Comparison of ENCODE assay signal across 1 cellular context in the genomic region with DNA sequence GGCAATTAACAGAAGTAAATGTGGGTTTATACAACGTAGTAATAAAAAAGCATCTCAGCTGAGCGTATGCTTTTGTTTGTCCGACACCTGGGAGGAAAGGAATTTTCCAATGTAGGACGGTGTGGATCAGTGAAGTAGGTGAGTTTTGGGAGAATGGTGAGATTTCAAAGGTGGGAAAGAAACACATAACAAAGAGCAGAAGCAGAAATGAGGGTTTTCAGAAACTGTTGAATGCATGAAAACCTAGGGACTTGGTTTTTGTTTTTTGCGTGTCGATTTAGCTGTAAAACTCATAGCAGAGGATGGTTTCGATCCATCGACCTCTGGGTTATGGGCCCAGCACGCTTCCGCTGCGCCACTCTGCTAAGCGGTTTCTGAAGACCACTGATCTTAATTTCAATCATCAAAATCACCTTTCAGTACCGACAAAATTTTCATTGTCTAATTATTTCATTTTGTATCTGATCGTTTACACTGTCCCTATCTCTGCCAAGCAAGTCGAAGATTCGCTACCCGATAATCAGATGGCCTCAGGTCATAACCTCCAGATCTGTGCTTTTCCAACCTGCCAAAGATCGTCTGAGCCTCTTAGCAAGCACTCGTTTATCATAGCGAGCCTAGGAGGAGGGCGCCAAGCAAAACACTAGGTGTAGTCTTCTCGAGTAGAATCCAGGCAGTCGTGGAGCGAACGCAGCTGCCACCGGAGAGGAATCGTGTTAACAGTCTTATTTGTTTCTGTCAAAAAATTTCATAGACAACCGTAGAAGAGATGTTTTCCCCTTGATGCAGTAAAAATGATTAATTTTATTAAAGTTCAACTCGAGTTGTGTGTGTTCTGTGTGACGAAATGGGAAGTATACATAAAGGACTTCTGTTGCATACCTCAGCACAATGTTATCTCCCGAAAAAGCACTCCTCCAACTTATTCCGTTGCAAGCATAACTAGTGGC.
A peak's percentile ranks its signal among the peaks of the same experiment; 100 is the strongest.
TF ChIP-seq lines count a peak whose summit lies in the region.

No MANE protein-coding gene starts in this region.

TF ChIP-seq in HepG2, 621 proteins besides CTCF, POLR2A, EP300 and RAD21 (continued from another document and continues in another):
- TF ChIP-seq, protein P1, sequence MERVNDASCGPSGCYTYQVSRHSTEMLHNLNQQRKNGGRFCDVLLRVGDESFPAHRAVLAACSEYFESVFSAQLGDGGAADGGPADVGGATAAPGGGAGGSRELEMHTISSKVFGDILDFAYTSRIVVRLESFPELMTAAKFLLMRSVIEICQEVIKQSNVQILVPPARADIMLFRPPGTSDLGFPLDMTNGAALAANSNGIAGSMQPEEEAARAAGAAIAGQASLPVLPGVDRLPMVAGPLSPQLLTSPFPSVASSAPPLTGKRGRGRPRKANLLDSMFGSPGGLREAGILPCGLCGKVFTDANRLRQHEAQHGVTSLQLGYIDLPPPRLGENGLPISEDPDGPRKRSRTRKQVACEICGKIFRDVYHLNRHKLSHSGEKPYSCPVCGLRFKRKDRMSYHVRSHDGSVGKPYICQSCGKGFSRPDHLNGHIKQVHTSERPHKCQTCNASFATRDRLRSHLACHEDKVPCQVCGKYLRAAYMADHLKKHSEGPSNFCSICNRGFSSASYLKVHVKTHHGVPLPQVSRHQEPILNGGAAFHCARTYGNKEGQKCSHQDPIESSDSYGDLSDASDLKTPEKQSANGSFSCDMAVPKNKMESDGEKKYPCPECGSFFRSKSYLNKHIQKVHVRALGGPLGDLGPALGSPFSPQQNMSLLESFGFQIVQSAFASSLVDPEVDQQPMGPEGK (CRISPR knock-in tag; IDR thresholded peaks at IDR 0.05) = 0 out of 2 replicates have a peak, but pooled peaks have one; percentile 32
- TF ChIP-seq MAZ (IDR thresholded peaks at IDR 0.05; ENCODE audit: borderline replicate concordance, low read depth, low read length) = no peak
- TF ChIP-seq MAZ (CRISPR knock-in tag; IDR thresholded peaks at IDR 0.05; ENCODE audit: low read depth) = no peak
- no peak for TF ChIP-seq TCF12 (IDR thresholded peaks at IDR 0.05)
- no peak for TF ChIP-seq TCF12 (CRISPR knock-in tag; IDR thresholded peaks at IDR 0.05)
- TF ChIP-seq, protein P2, sequence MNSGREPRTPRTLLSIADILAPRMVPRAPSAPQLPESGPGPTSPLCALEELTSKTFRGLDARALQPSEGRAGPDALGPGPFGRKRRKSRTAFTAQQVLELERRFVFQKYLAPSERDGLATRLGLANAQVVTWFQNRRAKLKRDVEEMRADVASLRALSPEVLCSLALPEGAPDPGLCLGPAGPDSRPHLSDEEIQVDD (CRISPR knock-in tag; IDR thresholded peaks at IDR 0.05; ENCODE audit: borderline replicate concordance) = no peak
- TF ChIP-seq, protein P3, sequence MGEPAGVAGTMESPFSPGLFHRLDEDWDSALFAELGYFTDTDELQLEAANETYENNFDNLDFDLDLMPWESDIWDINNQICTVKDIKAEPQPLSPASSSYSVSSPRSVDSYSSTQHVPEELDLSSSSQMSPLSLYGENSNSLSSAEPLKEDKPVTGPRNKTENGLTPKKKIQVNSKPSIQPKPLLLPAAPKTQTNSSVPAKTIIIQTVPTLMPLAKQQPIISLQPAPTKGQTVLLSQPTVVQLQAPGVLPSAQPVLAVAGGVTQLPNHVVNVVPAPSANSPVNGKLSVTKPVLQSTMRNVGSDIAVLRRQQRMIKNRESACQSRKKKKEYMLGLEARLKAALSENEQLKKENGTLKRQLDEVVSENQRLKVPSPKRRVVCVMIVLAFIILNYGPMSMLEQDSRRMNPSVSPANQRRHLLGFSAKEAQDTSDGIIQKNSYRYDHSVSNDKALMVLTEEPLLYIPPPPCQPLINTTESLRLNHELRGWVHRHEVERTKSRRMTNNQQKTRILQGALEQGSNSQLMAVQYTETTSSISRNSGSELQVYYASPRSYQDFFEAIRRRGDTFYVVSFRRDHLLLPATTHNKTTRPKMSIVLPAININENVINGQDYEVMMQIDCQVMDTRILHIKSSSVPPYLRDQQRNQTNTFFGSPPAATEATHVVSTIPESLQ (CRISPR knock-in tag; conservative IDR thresholded peaks at IDR 0.05) = 0 out of 2 replicates have a peak, but pooled peaks have one; percentile 76
- peak; percentile 81 for TF ChIP-seq ASH2L (IDR thresholded peaks at IDR 0.05; ENCODE audit: insufficient read length, low read depth, low read length)
- TF ChIP-seq, protein P4, sequence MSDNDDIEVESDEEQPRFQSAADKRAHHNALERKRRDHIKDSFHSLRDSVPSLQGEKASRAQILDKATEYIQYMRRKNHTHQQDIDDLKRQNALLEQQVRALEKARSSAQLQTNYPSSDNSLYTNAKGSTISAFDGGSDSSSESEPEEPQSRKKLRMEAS (IDR thresholded peaks at IDR 0.05) = peak; percentile 49; the same call in 1 of the 2 replicates
- peak; percentile 90 for TF ChIP-seq ZNF317 (CRISPR knock-in tag; IDR thresholded peaks at IDR 0.05)
- TF ChIP-seq NFIB (CRISPR knock-in tag; IDR thresholded peaks at IDR 0.05; ENCODE audit: borderline replicate concordance) = no peak
- TF ChIP-seq, protein P5, sequence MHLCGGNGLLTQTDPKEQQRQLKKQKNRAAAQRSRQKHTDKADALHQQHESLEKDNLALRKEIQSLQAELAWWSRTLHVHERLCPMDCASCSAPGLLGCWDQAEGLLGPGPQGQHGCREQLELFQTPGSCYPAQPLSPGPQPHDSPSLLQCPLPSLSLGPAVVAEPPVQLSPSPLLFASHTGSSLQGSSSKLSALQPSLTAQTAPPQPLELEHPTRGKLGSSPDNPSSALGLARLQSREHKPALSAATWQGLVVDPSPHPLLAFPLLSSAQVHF (CRISPR knock-in tag; IDR thresholded peaks at IDR 0.05) = no peak
- peak; percentile 77; the same call in 1 of the 2 replicates for TF ChIP-seq TOPORS (CRISPR knock-in tag; IDR thresholded peaks at IDR 0.05)
- peak; percentile 65; the same call in 1 of the 2 replicates for TF ChIP-seq ZSCAN9 (CRISPR knock-in tag; IDR thresholded peaks at IDR 0.05; ENCODE audit: borderline replicate concordance)
- TF ChIP-seq SP5 (CRISPR knock-in tag; IDR thresholded peaks at IDR 0.05; ENCODE audit: borderline replicate concordance, low read depth) = no peak
- TF ChIP-seq, protein P6, sequence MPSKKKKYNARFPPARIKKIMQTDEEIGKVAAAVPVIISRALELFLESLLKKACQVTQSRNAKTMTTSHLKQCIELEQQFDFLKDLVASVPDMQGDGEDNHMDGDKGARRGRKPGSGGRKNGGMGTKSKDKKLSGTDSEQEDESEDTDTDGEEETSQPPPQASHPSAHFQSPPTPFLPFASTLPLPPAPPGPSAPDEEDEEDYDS (CRISPR knock-in tag; IDR thresholded peaks at IDR 0.05) = 0 out of 2 replicates have a peak, but pooled peaks have one; percentile 42
- 0 out of 2 replicates have a peak, but pooled peaks have one; percentile 32 for TF ChIP-seq ZNF230 (CRISPR knock-in tag; IDR thresholded peaks at IDR 0.05)
- no peak for TF ChIP-seq ZNF34 (CRISPR knock-in tag; IDR thresholded peaks at IDR 0.05; ENCODE audit: borderline replicate concordance)
- peak; percentile 40 for TF ChIP-seq SAP130 (CRISPR knock-in tag; IDR thresholded peaks at IDR 0.05; ENCODE audit: low read depth)
- TF ChIP-seq ZNF496 (CRISPR knock-in tag; IDR thresholded peaks at IDR 0.05; ENCODE audit: insufficient replicate concordance) = no peak
- TF ChIP-seq, protein P7, sequence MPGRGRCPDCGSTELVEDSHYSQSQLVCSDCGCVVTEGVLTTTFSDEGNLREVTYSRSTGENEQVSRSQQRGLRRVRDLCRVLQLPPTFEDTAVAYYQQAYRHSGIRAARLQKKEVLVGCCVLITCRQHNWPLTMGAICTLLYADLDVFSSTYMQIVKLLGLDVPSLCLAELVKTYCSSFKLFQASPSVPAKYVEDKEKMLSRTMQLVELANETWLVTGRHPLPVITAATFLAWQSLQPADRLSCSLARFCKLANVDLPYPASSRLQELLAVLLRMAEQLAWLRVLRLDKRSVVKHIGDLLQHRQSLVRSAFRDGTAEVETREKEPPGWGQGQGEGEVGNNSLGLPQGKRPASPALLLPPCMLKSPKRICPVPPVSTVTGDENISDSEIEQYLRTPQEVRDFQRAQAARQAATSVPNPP (CRISPR knock-in tag; IDR thresholded peaks at IDR 0.05) = no peak
- TF ChIP-seq, protein P8, sequence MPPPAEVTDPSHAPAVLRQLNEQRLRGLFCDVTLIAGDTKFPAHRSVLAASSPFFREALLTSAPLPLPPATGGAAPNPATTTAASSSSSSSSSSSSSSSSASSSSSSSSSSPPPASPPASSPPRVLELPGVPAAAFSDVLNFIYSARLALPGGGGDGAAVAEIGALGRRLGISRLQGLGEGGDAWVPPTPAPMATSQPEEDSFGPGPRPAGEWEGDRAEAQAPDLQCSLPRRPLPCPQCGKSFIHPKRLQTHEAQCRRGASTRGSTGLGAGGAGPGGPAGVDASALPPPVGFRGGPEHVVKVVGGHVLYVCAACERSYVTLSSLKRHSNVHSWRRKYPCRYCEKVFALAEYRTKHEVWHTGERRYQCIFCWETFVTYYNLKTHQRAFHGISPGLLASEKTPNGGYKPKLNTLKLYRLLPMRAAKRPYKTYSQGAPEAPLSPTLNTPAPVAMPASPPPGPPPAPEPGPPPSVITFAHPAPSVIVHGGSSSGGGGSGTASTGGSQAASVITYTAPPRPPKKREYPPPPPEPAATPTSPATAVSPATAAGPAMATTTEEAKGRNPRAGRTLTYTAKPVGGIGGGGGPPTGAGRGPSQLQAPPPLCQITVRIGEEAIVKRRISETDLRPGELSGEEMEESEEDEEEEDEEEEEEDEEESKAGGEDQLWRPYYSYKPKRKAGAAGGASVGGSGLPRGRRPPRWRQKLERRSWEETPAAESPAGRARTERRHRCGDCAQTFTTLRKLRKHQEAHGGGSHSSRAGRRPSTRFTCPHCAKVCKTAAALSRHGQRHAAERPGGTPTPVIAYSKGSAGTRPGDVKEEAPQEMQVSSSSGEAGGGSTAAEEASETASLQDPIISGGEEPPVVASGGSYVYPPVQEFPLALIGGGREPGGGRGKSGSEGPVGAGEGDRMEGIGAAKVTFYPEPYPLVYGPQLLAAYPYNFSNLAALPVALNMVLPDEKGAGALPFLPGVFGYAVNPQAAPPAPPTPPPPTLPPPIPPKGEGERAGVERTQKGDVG (CRISPR knock-in tag; IDR thresholded peaks at IDR 0.05; ENCODE audit: borderline replicate concordance) = no peak
- peak; percentile 49; the same call in 1 of the 2 replicates for TF ChIP-seq SIX1 (CRISPR knock-in tag; IDR thresholded peaks at IDR 0.05; ENCODE audit: borderline replicate concordance)
- TF ChIP-seq, protein P9, sequence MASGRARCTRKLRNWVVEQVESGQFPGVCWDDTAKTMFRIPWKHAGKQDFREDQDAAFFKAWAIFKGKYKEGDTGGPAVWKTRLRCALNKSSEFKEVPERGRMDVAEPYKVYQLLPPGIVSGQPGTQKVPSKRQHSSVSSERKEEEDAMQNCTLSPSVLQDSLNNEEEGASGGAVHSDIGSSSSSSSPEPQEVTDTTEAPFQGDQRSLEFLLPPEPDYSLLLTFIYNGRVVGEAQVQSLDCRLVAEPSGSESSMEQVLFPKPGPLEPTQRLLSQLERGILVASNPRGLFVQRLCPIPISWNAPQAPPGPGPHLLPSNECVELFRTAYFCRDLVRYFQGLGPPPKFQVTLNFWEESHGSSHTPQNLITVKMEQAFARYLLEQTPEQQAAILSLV (CRISPR knock-in tag; IDR thresholded peaks at IDR 0.05; ENCODE audit: borderline replicate concordance) = no peak
- TF ChIP-seq BHLHE40 (IDR thresholded peaks at IDR 0.05; ENCODE audit: low read length) = no peak
- TF ChIP-seq, protein P10, sequence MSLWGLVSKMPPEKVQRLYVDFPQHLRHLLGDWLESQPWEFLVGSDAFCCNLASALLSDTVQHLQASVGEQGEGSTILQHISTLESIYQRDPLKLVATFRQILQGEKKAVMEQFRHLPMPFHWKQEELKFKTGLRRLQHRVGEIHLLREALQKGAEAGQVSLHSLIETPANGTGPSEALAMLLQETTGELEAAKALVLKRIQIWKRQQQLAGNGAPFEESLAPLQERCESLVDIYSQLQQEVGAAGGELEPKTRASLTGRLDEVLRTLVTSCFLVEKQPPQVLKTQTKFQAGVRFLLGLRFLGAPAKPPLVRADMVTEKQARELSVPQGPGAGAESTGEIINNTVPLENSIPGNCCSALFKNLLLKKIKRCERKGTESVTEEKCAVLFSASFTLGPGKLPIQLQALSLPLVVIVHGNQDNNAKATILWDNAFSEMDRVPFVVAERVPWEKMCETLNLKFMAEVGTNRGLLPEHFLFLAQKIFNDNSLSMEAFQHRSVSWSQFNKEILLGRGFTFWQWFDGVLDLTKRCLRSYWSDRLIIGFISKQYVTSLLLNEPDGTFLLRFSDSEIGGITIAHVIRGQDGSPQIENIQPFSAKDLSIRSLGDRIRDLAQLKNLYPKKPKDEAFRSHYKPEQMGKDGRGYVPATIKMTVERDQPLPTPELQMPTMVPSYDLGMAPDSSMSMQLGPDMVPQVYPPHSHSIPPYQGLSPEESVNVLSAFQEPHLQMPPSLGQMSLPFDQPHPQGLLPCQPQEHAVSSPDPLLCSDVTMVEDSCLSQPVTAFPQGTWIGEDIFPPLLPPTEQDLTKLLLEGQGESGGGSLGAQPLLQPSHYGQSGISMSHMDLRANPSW (CRISPR knock-in tag; IDR thresholded peaks at IDR 0.05; ENCODE audit: borderline replicate concordance) = no peak
- TF ChIP-seq, protein P11, sequence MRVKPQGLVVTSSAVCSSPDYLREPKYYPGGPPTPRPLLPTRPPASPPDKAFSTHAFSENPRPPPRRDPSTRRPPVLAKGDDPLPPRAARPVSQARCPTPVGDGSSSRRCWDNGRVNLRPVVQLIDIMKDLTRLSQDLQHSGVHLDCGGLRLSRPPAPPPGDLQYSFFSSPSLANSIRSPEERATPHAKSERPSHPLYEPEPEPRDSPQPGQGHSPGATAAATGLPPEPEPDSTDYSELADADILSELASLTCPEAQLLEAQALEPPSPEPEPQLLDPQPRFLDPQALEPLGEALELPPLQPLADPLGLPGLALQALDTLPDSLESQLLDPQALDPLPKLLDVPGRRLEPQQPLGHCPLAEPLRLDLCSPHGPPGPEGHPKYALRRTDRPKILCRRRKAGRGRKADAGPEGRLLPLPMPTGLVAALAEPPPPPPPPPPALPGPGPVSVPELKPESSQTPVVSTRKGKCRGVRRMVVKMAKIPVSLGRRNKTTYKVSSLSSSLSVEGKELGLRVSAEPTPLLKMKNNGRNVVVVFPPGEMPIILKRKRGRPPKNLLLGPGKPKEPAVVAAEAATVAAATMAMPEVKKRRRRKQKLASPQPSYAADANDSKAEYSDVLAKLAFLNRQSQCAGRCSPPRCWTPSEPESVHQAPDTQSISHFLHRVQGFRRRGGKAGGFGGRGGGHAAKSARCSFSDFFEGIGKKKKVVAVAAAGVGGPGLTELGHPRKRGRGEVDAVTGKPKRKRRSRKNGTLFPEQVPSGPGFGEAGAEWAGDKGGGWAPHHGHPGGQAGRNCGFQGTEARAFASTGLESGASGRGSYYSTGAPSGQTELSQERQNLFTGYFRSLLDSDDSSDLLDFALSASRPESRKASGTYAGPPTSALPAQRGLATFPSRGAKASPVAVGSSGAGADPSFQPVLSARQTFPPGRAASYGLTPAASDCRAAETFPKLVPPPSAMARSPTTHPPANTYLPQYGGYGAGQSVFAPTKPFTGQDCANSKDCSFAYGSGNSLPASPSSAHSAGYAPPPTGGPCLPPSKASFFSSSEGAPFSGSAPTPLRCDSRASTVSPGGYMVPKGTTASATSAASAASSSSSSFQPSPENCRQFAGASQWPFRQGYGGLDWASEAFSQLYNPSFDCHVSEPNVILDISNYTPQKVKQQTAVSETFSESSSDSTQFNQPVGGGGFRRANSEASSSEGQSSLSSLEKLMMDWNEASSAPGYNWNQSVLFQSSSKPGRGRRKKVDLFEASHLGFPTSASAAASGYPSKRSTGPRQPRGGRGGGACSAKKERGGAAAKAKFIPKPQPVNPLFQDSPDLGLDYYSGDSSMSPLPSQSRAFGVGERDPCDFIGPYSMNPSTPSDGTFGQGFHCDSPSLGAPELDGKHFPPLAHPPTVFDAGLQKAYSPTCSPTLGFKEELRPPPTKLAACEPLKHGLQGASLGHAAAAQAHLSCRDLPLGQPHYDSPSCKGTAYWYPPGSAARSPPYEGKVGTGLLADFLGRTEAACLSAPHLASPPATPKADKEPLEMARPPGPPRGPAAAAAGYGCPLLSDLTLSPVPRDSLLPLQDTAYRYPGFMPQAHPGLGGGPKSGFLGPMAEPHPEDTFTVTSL (CRISPR knock-in tag; IDR thresholded peaks at IDR 0.05; ENCODE audit: borderline replicate concordance) = no peak
- peak; percentile 54; the same call in 1 of the 2 replicates for TF ChIP-seq ZNF232 (CRISPR knock-in tag; IDR thresholded peaks at IDR 0.05; ENCODE audit: borderline replicate concordance)
